In genomic region chr13:50537029-50537428, GRCh38 we compare ENCODE assay signal across 1 cellular context.
TF ChIP-seq lines count a peak whose summit lies in the region.

No MANE protein-coding gene starts in this region.

TF ChIP-seq in IMR-90, 13 proteins besides CTCF, POLR2A, EP300 and RAD21 (continued from another document):
- TF ChIP-seq FOS (IDR thresholded peaks at IDR 0.05; ENCODE audit: low read depth, low read length) = no peak
TF ChIP-seq in IMR-90: peak in this region for 0.
